Comparison of ENCODE assay signal across 20 cellular contexts in the genomic region with DNA sequence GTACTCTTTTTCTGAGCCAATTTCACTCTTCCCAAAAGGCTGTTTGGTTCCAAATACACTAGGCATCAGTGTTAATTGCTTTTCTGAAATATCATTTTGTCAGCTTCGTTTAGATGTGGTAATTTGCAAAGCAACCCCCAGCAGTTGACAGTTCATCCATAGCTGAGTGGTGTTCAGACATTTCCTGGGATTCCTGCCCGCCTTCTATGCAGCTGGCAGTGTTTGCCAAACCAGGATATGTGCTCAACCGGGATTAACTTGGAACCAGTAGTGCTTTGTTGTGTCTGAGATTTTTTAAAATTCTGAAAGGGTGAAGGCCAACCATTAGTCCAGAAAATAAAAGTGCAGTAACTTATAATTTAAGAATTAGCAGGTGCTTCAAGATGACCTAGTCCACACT. TPM values are rescaled to one million over a fixed set of nuclear protein-coding genes. Genes with fewer than 3 reads are reported as not detected.
DNase-seq lines count a peak whose midpoint lies in the region; TF ChIP-seq lines count a peak whose summit lies in the region.
"Had no signal": no experiment of that assay in that cellular context is flagged by ENCODE, and none has a peak within 500 bp of the region (broad histone marks: within the 10 kb centered on the region; RNA-seq: fewer than 3 reads in every experiment).

No MANE protein-coding gene starts in this region.

- TF ChIP-seq POLR2A in thyroid gland (IDR thresholded peaks at IDR 0.05): no peak

- no peaks in the 10 kb centered on the region for H3K36me3 ChIP-seq in thyroid gland
- H3K36me3 ChIP-seq: esophagus muscularis mucosa, spleen, tibial artery had no signal

- no peak overlapping the region for H3K4me3 ChIP-seq in thyroid gland (replicated peaks in 1 of 3)
- H3K4me3 ChIP-seq: esophagus muscularis mucosa, GM23248, lung, spleen, tibial artery had no signal

- DNase-seq in NCI-H2227 (lab: John Stamatoyannopoulos, UW; ENCODE audit: unreplicated experiment) (peak; percentile 42), NCI-H2227 treated with DMSO at 0.1 percent for 48 hours (lab: John Stamatoyannopoulos, UW) (no peak), caudate nucleus (lab: John Stamatoyannopoulos, UW) (no peak), myocyte (ENCODE audit: low read depth) (peak; percentile 36), thyroid gland (peak in 1 of 2 donors; percentile 49), cerebellar cortex (ENCODE audit: low spot score) (no peak), RPMI8226 (no peak)
- DNase-seq in stimulated activated CD4-positive, alpha-beta T cell treated with anti-CD3 and anti-CD28 coated beads, Interleukin-4, amount 100 ng/mL, for 1 hour: no peak
- DNase-seq: cerebellar nuclear complex; Karpas-422; NCI-H1417 treated with DMSO at 0.1 percent for 48 hours; OCI-M1; spleen; stimulated activated CD8-positive, alpha-beta memory T cell treated with anti-CD3 and anti-CD28 coated beads, Interleukin-4, amount 100 ng/mL, for 48 hours; stimulated activated naive CD8-positive, alpha-beta T cell treated with anti-CD3 and anti-CD28 coated beads, Interleukin-15, amount 100 ng/mL, for 72 hours; tibial artery had no signal

- H3K27me3 ChIP-seq in thyroid gland: no peaks in the 10 kb centered on the region
- H3K27me3 ChIP-seq: esophagus muscularis mucosa, spleen, tibial artery had no signal

- H3K9me3 ChIP-seq in thyroid gland: no peaks in the 10 kb centered on the region
- H3K9me3 ChIP-seq: tibial artery had no signal

- 52 to 80% methylated on average over 3 of the region's 3 CpGs for WGBS in thyroid gland, 2 donors

- peaks cover 13 to 20% of the 10 kb centered on the region in 2 donors for H3K4me1 ChIP-seq in thyroid gland

- TF ChIP-seq CTCF in thyroid gland (IDR thresholded peaks at IDR 0.05): no peak

- intact Hi-C loops in thyroid gland (cut with DNase I): no loop called here

- H3K27ac ChIP-seq in caudate nucleus (ENCODE audit: low read depth, low read length): peak overlapping the region; percentile 32
- H3K27ac ChIP-seq in thyroid gland: peak overlapping the region; percentile 53 to 79 (median 76)
- H3K27ac ChIP-seq: 22Rv1, esophagus muscularis mucosa, GM23248, spleen, tibial artery had no signal

RNA-seq across cellular contexts. Expression of a gene that starts 25.2 kb away (rescaled TPM):
- total RNA-seq in myocyte (38.0 and 38.5 TPM in 2 replicates), thyroid gland (100 to 1,000 TPM in 2 of 4 donors, 10 to 100 TPM in 2; 93.1 to 175 (median 102) TPM)
- 16.4 TPM for polyA plus RNA-seq in myocyte (2012)

Comparison
In these comparisons a context has a peak if more than half of its experiments do, and no peak if none do; other contexts are left out.
1. DNase-seq: peak in NCI-H2227 (single experiment) and myocyte (single experiment); none in NCI-H2227 treated with DMSO at 0.1 percent for 48 hours (single experiment), caudate nucleus (0 of 61), stimulated activated CD4-positive, alpha-beta T cell treated with anti-CD3 and anti-CD28 coated beads, Interleukin-4, amount 100 ng/mL, for 1 hour (single experiment), cerebellar cortex (single experiment) and RPMI8226 (single experiment).